15 cellular contexts compared by ENCODE assay signal in genomic region chr4:86855572-86855971, GRCh38. TPM values are rescaled to one million over a fixed set of nuclear protein-coding genes. Genes with fewer than 3 reads are reported as not detected.
DNase-seq lines count a peak whose midpoint lies in the region; ATAC-seq and TF ChIP-seq lines count a peak whose summit lies in the region.
"Had no signal": no experiment of that assay in that cellular context is flagged by ENCODE, and none has a peak within 500 bp of the region (broad histone marks: within the 10 kb centered on the region; RNA-seq: fewer than 3 reads in every experiment).

No MANE protein-coding gene starts in this region.

- TF ChIP-seq CTCF in fibroblast of pulmonary artery (IDR thresholded peaks at IDR 0.05; ENCODE audit: low read length, missing control alignments): no peak
- TF ChIP-seq CTCF in suprapubic skin (IDR thresholded peaks at IDR 0.05): no peak
- TF ChIP-seq CTCF in lower leg skin (IDR thresholded peaks at IDR 0.05): no peak

- TF ChIP-seq EP300 in suprapubic skin (IDR thresholded peaks at IDR 0.05): no peak

- H3K4me3 ChIP-seq in fibroblast of pulmonary artery (replicated peaks; ENCODE audit: low read depth, low read length) (no peak overlapping the region), suprapubic skin (no peak overlapping the region), lower leg skin (ENCODE audit: low read depth, poor library complexity, severe bottlenecking) (no peak overlapping the region)
- H3K4me3 ChIP-seq: sigmoid colon, thyroid gland had no signal

- 49% methylated on average over 2 of the region's 2 CpGs for WGBS in suprapubic skin
- WGBS in lower leg skin, 2 donors: 30 to 36% methylated on average over 2 of the region's 2 CpGs

- no peaks in the 10 kb centered on the region for H3K36me3 ChIP-seq in suprapubic skin
- H3K36me3 ChIP-seq: sigmoid colon, thyroid gland had no signal

- H3K27me3 ChIP-seq in suprapubic skin: no peaks in the 10 kb centered on the region
- H3K27me3 ChIP-seq: sigmoid colon, thyroid gland had no signal

- intact Hi-C loops in lower leg skin (cut with DNase I; ENCODE audit: low total_unique reads): no loop called here

- H3K9me3 ChIP-seq in suprapubic skin: no peaks in the 10 kb centered on the region
- H3K9me3 ChIP-seq: sigmoid colon, thyroid gland had no signal

- H3K27ac ChIP-seq in suprapubic skin: peak overlapping the region; percentile 2
- H3K27ac ChIP-seq: sigmoid colon, thyroid gland had no signal

- ATAC-seq in GM21529 (IDR thresholded peaks at IDR 0.05; ENCODE audit: unreplicated experiment): no peak
- ATAC-seq: activated CD4-positive, alpha-beta T cell treated with anti-CD3 and anti-CD28 coated beads for 36 hours had no signal

- H3K4me1 ChIP-seq in suprapubic skin: peaks cover 9% of the 10 kb centered on the region
- H3K4me1 ChIP-seq: thyroid gland had no signal

- TF ChIP-seq POLR2A in suprapubic skin (IDR thresholded peaks at IDR 0.05) (no peak), lower leg skin (IDR thresholded peaks at IDR 0.05) (no peak)

- DNase-seq in NCI-H2029 (lab: John Stamatoyannopoulos, UW): peak; percentile 8
- DNase-seq in NCI-H2029 treated with DMSO at 0.1 percent for 48 hours (lab: John Stamatoyannopoulos, UW): no peak
- DNase-seq in RKO (ENCODE audit: low spot score): peak; percentile 16
- DNase-seq in fibroblast of pulmonary artery (ENCODE audit: low read depth): peak; percentile 77
- DNase-seq in suprapubic skin (ENCODE audit: low spot score in 2 of 2): no peak
- DNase-seq in lower leg skin (ENCODE audit: low spot score in 2 of 2): no peak
- no peak for DNase-seq in activated CD4-positive, CD25-positive, alpha-beta regulatory T cell treated with anti-CD3 and anti-CD28 coated beads, Interleukin-2, amount 50 U/mL, for 72 hours
- DNase-seq: activated CD4-positive, alpha-beta T cell treated with anti-CD3 and anti-CD28 coated beads for 36 hours; GDM1; NCI-H1092; NCI-H748 treated with DMSO at 0.1 percent for 48 hours; sigmoid colon; thyroid gland had no signal

RNA-seq across cellular contexts. Expression of gene SLC10A6, which starts 6.4 kb away (rescaled TPM):
- total RNA-seq in suprapubic skin: 100 to 1,000 TPM in 2 of 4 donors, 10 to 100 TPM in 2; 60.7 to 113 (median 98.3) TPM
- 100 to 1,000 TPM in 2 of 4 donors, 10 to 100 TPM in 2; 70.0 to 159 (median 99.3) TPM for total RNA-seq in lower leg skin
- total RNA-seq: activated CD4-positive, alpha-beta T cell treated with anti-CD3 and anti-CD28 coated beads for 36 hours; myocyte had no signal

RNA-seq across cellular contexts. Expression of gene C4orf36, which starts 36.6 kb away (rescaled TPM):
- 1 to 10 TPM in 2 of 4 donors, under 1 TPM in 1, not detected in 1; 0.83 to 2.4 (median 1.4) TPM for total RNA-seq in suprapubic skin
- total RNA-seq in lower leg skin: 1 to 10 TPM in 3 of 4 donors, not detected in 1; 2.8 to 4.7 (median 3.4) TPM
- total RNA-seq: activated CD4-positive, alpha-beta T cell treated with anti-CD3 and anti-CD28 coated beads for 36 hours; myocyte had no signal

Comparison
In these comparisons a context has a peak if more than half of its experiments do, and no peak if none do; other contexts are left out.
1. DNase-seq: peak in NCI-H2029 (single experiment), RKO (single experiment) and fibroblast of pulmonary artery (single experiment); none in NCI-H2029 treated with DMSO at 0.1 percent for 48 hours (single experiment), suprapubic skin (0 of 2), lower leg skin (0 of 2) and activated CD4-positive, CD25-positive, alpha-beta regulatory T cell treated with anti-CD3 and anti-CD28 coated beads, Interleukin-2, amount 50 U/mL, for 72 hours (single experiment).